ENCODE assay signal across 19 cellular contexts in genomic region chr2:231069379-231070054, GRCh38. TPM values are rescaled to one million over a fixed set of nuclear protein-coding genes. Genes with fewer than 3 reads are reported as not detected.
DNase-seq lines count a peak whose midpoint lies in the region; ATAC-seq, FAIRE-seq and TF ChIP-seq lines count a peak whose summit lies in the region.
"Had no signal": no experiment of that assay in that cellular context is flagged by ENCODE, and none has a peak within 500 bp of the region (broad histone marks: within the 10 kb centered on the region; RNA-seq: fewer than 3 reads in every experiment).

No MANE protein-coding gene starts in this region.

- H3K27ac Mint-ChIP-seq in astrocyte (ENCODE audit: unreplicated experiment) (peak overlapping the region; percentile 14), immature natural killer cell (no peak overlapping the region)

- H3K79me2 ChIP-seq in astrocyte (ENCODE audit: insufficient read depth, low read length) = peaks cover 15% of the 10 kb centered on the region

- H3K9me3 Mint-ChIP-seq in astrocyte (ENCODE audit: unreplicated experiment) = no peaks in the 10 kb centered on the region
- no peaks in the 10 kb centered on the region for H3K9me3 Mint-ChIP-seq in immature natural killer cell

- CTCF ChIA-PET in HEK293T (lab: Yijun Ruan, JAX) = interaction anchor here (1.0 kb wide), 1 partner anchor 17 kb away, joined by 5 read pairs; no protein-coding TSS in a partner anchor

- no peak overlapping the region for H3K27ac ChIP-seq in cardiac muscle cell
- H3K27ac ChIP-seq in right cardiac atrium (ENCODE audit: low read length) = no peak overlapping the region
- H3K27ac ChIP-seq in astrocyte (ENCODE audit: low read depth, low read length) = no peak overlapping the region
- H3K27ac ChIP-seq: colonic mucosa, heart right ventricle, spleen, upper lobe of right lung had no signal

- FAIRE-seq in astrocyte (lab: Jason Lieb, UNC) = no peak

- H3K4me1 Mint-ChIP-seq in astrocyte (ENCODE audit: low read depth, unreplicated experiment) (peaks cover 10% of the 10 kb centered on the region), immature natural killer cell (no peaks in the 10 kb centered on the region)

- H3K27me3 Mint-ChIP-seq in astrocyte (ENCODE audit: low read depth, unreplicated experiment) = no peaks in the 10 kb centered on the region
- no peaks in the 10 kb centered on the region for H3K27me3 Mint-ChIP-seq in immature natural killer cell (ENCODE audit: low read depth in 3 of 3)

- H3K4me3 ChIP-seq in cardiac muscle cell = no peak overlapping the region
- no peak overlapping the region for H3K4me3 ChIP-seq in right cardiac atrium (ENCODE audit: low read length)
- no peak overlapping the region for H3K4me3 ChIP-seq in astrocyte (ENCODE audit: insufficient read depth, low read depth, low read length)
- no peak overlapping the region for H3K4me3 ChIP-seq in foreskin fibroblast (ENCODE audit: low read depth in 1 of 2, low read length in 2 of 2)
- H3K4me3 ChIP-seq: adrenal gland, colonic mucosa, heart right ventricle, spleen, upper lobe of right lung had no signal

- H2AFZ ChIP-seq in astrocyte (ENCODE audit: low read depth, low read length) = no peak overlapping the region

- intact Hi-C loops in right cardiac atrium (cut with DNase I) = no loop called here

- H3K36me3 Mint-ChIP-seq in astrocyte (ENCODE audit: low read depth, unreplicated experiment) (peaks cover 6% of the 10 kb centered on the region), immature natural killer cell (peaks cover 20 to 46% (median 30%) of the 10 kb centered on the region in 3 donors)

- no peak overlapping the region for H3K9ac ChIP-seq in astrocyte (ENCODE audit: low read length)

- H3K4me3 Mint-ChIP-seq in astrocyte (ENCODE audit: unreplicated experiment) = no peak overlapping the region
- H3K4me3 Mint-ChIP-seq in immature natural killer cell = no peak overlapping the region

- no peaks in the 10 kb centered on the region for H3K27me3 ChIP-seq in cardiac muscle cell
- no peaks in the 10 kb centered on the region for H3K27me3 ChIP-seq in right cardiac atrium (ENCODE audit: control insufficient read depth, insufficient read depth)
- no peaks in the 10 kb centered on the region for H3K27me3 ChIP-seq in astrocyte (ENCODE audit: insufficient read depth, low read length)
- H3K27me3 ChIP-seq: adrenal gland, colonic mucosa, heart right ventricle, spleen, upper lobe of right lung had no signal

- POLR2A ChIA-PET in HEK293T (lab: Yijun Ruan, JAX) = interaction anchor here (1.0 kb wide), 1 partner anchor 395 kb away, joined by 5 read pairs; the partner anchor contains the start of gene NCL

- WGBS in right cardiac atrium = 81% methylated on average over 1 of the region's 1 CpG

- DNase-seq in cardiac muscle cell (ENCODE audit: low read depth in 1 of 2, low spot score in 1 of 2) (peak; percentile 18 to 84), right cardiac atrium (no peak), astrocyte (ENCODE audit: low read depth) (peak; percentile 73), foreskin fibroblast (peak; percentile 34 to 58), HEK293T (ENCODE audit: extremely low spot score) (no peak), DMS 273 treated with DMSO at 0.1 percent for 48 hours (lab: John Stamatoyannopoulos, UW) (no peak), DMS114 treated with DMSO at 0.1 percent for 48 hours (lab: John Stamatoyannopoulos, UW; ENCODE audit: unreplicated experiment) (no peak), immature natural killer cell (no peak)
- DNase-seq: activated CD4-positive, alpha-beta T cell treated with anti-CD3 and anti-CD28 coated beads, Interleukin-2, amount 50 U/mL, for 4 hours; activated T-cell treated with anti-CD3 and anti-CD28 coated beads, Interleukin-2, amount 50 U/mL, for 48 hours; colonic mucosa; heart right ventricle; KBM-7; NCI-H1105 treated with DMSO at 0.1 percent for 48 hours; NCI-H2227 treated with DMSO at 0.1 percent for 48 hours; spleen; stimulated activated naive CD4-positive, alpha-beta T cell; upper lobe of right lung had no signal

- H3K4me1 ChIP-seq in cardiac muscle cell (ENCODE audit: low read depth) (no peaks in the 10 kb centered on the region), right cardiac atrium (ENCODE audit: control insufficient read depth, insufficient read depth, low read length) (no peaks in the 10 kb centered on the region), astrocyte (ENCODE audit: insufficient read depth, low read length) (peaks cover 9% of the 10 kb centered on the region)
- H3K4me1 ChIP-seq: colonic mucosa, heart right ventricle, spleen, upper lobe of right lung had no signal

- no peak for ATAC-seq in right cardiac atrium
- ATAC-seq: heart right ventricle, upper lobe of right lung had no signal

- H3K36me3 ChIP-seq in cardiac muscle cell (peaks cover 60% of the 10 kb centered on the region), astrocyte (ENCODE audit: insufficient read depth, low read length) (peaks cover 56% of the 10 kb centered on the region)
- H3K36me3 ChIP-seq: colonic mucosa had no signal

- peaks cover 29% of the 10 kb centered on the region for H4K20me1 ChIP-seq in astrocyte (ENCODE audit: insufficient read depth, low read length)

- H3K4me2 ChIP-seq in astrocyte (ENCODE audit: low read length) = no peak overlapping the region

- TF ChIP-seq CTCF in cardiac muscle cell (IDR thresholded peaks at IDR 0.05; ENCODE audit: low read depth, low read length) (no peak), astrocyte (IDR thresholded peaks at IDR 0.05; ENCODE audit: insufficient read depth, low read depth, low read length) (no peak), foreskin fibroblast (IDR thresholded peaks at IDR 0.05; ENCODE audit: low read depth, low read length) (no peak)

- H3K9me3 ChIP-seq in cardiac muscle cell (ENCODE audit: low read depth) = no peaks in the 10 kb centered on the region
- no peaks in the 10 kb centered on the region for H3K9me3 ChIP-seq in right cardiac atrium (ENCODE audit: control insufficient read depth, low read length)
- H3K9me3 ChIP-seq in astrocyte (ENCODE audit: insufficient read depth, low read depth, low read length) = no peaks in the 10 kb centered on the region
- H3K9me3 ChIP-seq: adrenal gland, colonic mucosa, heart right ventricle, spleen, upper lobe of right lung had no signal

TF ChIP-seq in HEK293T, 16 proteins besides CTCF, POLR2A, EP300 and RAD21:
- TF ChIP-seq PKNOX1 (IDR thresholded peaks at IDR 0.05) = no peak
- no peak for TF ChIP-seq HDGF (IDR thresholded peaks at IDR 0.05; ENCODE audit: borderline replicate concordance)
- TF ChIP-seq ARNT (IDR thresholded peaks at IDR 0.05) = no peak
- TF ChIP-seq TARDBP (IDR thresholded peaks at IDR 0.05) = no peak
- TF ChIP-seq FOXK2 (IDR thresholded peaks at IDR 0.05) = no peak
- no peak for TF ChIP-seq CTBP1 (IDR thresholded peaks at IDR 0.05; ENCODE audit: borderline replicate concordance)
- no peak for TF ChIP-seq SUZ12 (IDR thresholded peaks at IDR 0.05)
- TF ChIP-seq ZNF384 (IDR thresholded peaks at IDR 0.05) = no peak
- no peak for TF ChIP-seq ELF4 (IDR thresholded peaks at IDR 0.05)
- no peak for TF ChIP-seq L3MBTL2 (conservative IDR thresholded peaks at IDR 0.05)
- no peak for TF ChIP-seq BHLHE40 (IDR thresholded peaks at IDR 0.05; ENCODE audit: borderline replicate concordance)
- no peak for TF ChIP-seq SP1 (IDR thresholded peaks at IDR 0.05)
- TF ChIP-seq FOXA1 (IDR thresholded peaks at IDR 0.05) = no peak
- TF ChIP-seq NFRKB (IDR thresholded peaks at IDR 0.05) = no peak
- no peak for TF ChIP-seq FOXM1 (IDR thresholded peaks at IDR 0.05; ENCODE audit: borderline replicate concordance)
- TF ChIP-seq LEF1 (IDR thresholded peaks at IDR 0.05; ENCODE audit: borderline replicate concordance) = no peak
TF ChIP-seq in HEK293T: peak in this region for 0.

RNA-seq across cellular contexts. Expression of gene PSMD1, which starts 12.8 kb away (rescaled TPM):
- total RNA-seq in cardiac muscle cell = 68.1 and 122 TPM in 2 replicates
- polyA plus RNA-seq in cardiac muscle cell = 93.8 and 133 TPM in 2 replicates
- total RNA-seq in right cardiac atrium = 10 to 100 TPM; 77.4 to 88.6 (median 83.2) TPM
- polyA plus RNA-seq in right cardiac atrium = 35.6 TPM
- 149 and 151 TPM in 2 replicates for total RNA-seq in astrocyte
- polyA plus RNA-seq in immature natural killer cell = 10 to 100 TPM; 35.1 to 79.2 (median 61.0) TPM

RNA-seq across cellular contexts. Expression of gene C2orf72, which starts 32.2 kb away (rescaled TPM):
- total RNA-seq in cardiac muscle cell = 4.2 and 5.4 TPM in 2 replicates
- 2.2 and 5.3 TPM in 2 replicates for polyA plus RNA-seq in cardiac muscle cell
- under 1 TPM in 3 of 4 donors, not detected in 1; 0.18 to 0.43 (median 0.42) TPM for total RNA-seq in right cardiac atrium
- 0.27 TPM for polyA plus RNA-seq in right cardiac atrium
- total RNA-seq in astrocyte = 0.84 and 1.0 TPM in 2 replicates
- polyA plus RNA-seq in immature natural killer cell = not detected
- total RNA-seq: spleen had no signal
- polyA plus RNA-seq: heart right ventricle, spleen had no signal

RNA-seq across cellular contexts. Expression of gene HTR2B, which starts 55.3 kb away (rescaled TPM):
- not detected in 2 replicates for total RNA-seq in cardiac muscle cell
- polyA plus RNA-seq in cardiac muscle cell = 0.41 TPM in 1 of 2 replicates, not detected in the other
- total RNA-seq in right cardiac atrium = 10 to 100 TPM in 1 of 4 donors, 1 to 10 TPM in 3; 4.3 to 11.9 (median 8.0) TPM
- polyA plus RNA-seq in right cardiac atrium = 2.3 TPM
- 0.27 TPM in 1 of 2 replicates, not detected in the other for total RNA-seq in astrocyte
- polyA plus RNA-seq in immature natural killer cell = under 1 TPM in 1 of 3 donors, not detected in 2; 0.10 TPM

Comparison
In these comparisons a context has a peak if more than half of its experiments do, and no peak if none do; other contexts are left out.
1. DNase-seq: peak in cardiac muscle cell (2 of 2), astrocyte (single experiment) and foreskin fibroblast (2 of 2); none in right cardiac atrium (0 of 3), HEK293T (single experiment), DMS 273 treated with DMSO at 0.1 percent for 48 hours (single experiment), DMS114 treated with DMSO at 0.1 percent for 48 hours (single experiment) and immature natural killer cell (0 of 3).